ENCODE assay signal across 13 cellular contexts in genomic region chr5:139688712-139689413, GRCh38. TPM values are rescaled to one million over a fixed set of nuclear protein-coding genes. Genes with fewer than 3 reads are reported as not detected.
DNase-seq lines count a peak whose midpoint lies in the region; ATAC-seq and TF ChIP-seq lines count a peak whose summit lies in the region.
"Had no signal": no experiment of that assay in that cellular context is flagged by ENCODE, and none has a peak within 500 bp of the region (broad histone marks: within the 10 kb centered on the region; RNA-seq: fewer than 3 reads in every experiment).

No MANE protein-coding gene starts in this region.

- no peaks in the 10 kb centered on the region for H4K20me1 ChIP-seq in neural cell (ENCODE audit: insufficient read depth)

- POLR2A ChIA-PET in A673 (lab: Charles Lee; ENCODE audit: low non-redundant PET), result no interaction called here

- TF ChIP-seq CTCF in A673 (conservative IDR thresholded peaks at IDR 0.05; ENCODE audit: low read depth, low read length) (no peak), neural cell (IDR thresholded peaks at IDR 0.05; ENCODE audit: poor library complexity, severe bottlenecking) (no peak)

- H3K9me3 ChIP-seq in A673 (ENCODE audit: low read depth, low read length, poor library complexity, severe bottlenecking) (no peaks in the 10 kb centered on the region), HUES48 (ENCODE audit: control insufficient read depth, insufficient read depth, low read length) (no peaks in the 10 kb centered on the region), neural cell (ENCODE audit: low read length) (no peaks in the 10 kb centered on the region)
- H3K9me3 ChIP-seq: uterus had no signal

- H3K4me3 ChIP-seq in A673 (ENCODE audit: low read depth, low read length, poor library complexity, severe bottlenecking) (no peak overlapping the region), HUES48 (ENCODE audit: low read depth, low read length) (no peak overlapping the region), neural cell (ENCODE audit: low read length) (no peak overlapping the region)
- H3K4me3 ChIP-seq: uterus had no signal

- no peaks in the 10 kb centered on the region for H3F3A ChIP-seq in neural cell (ENCODE audit: insufficient read depth, low read length, poor library complexity, severe bottlenecking)

- DNase-seq in A673 (ENCODE audit: low spot score) (no peak), astrocyte of the hippocampus (ENCODE audit: low read depth, low spot score) (peak; percentile 39), NCI-H510A (lab: John Stamatoyannopoulos, UW) (no peak), mucosa of gallbladder (ENCODE audit: low spot score) (no peak), DMS 273 treated with DMSO at 0.1 percent for 48 hours (lab: John Stamatoyannopoulos, UW) (no peak)
- DNase-seq: activated CD8-positive, alpha-beta T cell treated with anti-CD3 and anti-CD28 coated beads for 36 hours; activated naive CD4-positive, alpha-beta T cell treated with Interleukin-2 at 50 U/mL for 16 hours; NCI-H2029 treated with DMSO at 0.1 percent for 48 hours; NK-92 treated with Interleukin-12 subunit alpha and Interleukin-12 subunit beta, amount 100 ng/mL, for 24 hours; uterus had no signal

- intact Hi-C loops in A673 (cut with micrococcal nuclease; ENCODE audit: unreplicated experiment), result no loop called here

- H3K4me2 ChIP-seq in neural cell (ENCODE audit: low read length), result no peak overlapping the region

- H3K9ac ChIP-seq in HUES48 (ENCODE audit: low read depth, low read length) (no peak overlapping the region), neural cell (ENCODE audit: low read length) (peak overlapping the region; percentile 36)

- H2AFZ ChIP-seq in neural cell (ENCODE audit: low read depth, low read length), result no peak overlapping the region

- H3K9me2 ChIP-seq in neural cell (ENCODE audit: insufficient read depth, low read length), result no peaks in the 10 kb centered on the region

- H3K27ac ChIP-seq in A673 (ENCODE audit: low read depth, low read length, poor library complexity, severe bottlenecking) (peak overlapping the region; percentile 52), HUES48 (ENCODE audit: low read depth, low read length) (peak overlapping the region; percentile 27), neural cell (ENCODE audit: low read length) (peak overlapping the region; percentile 39)
- H3K27ac ChIP-seq: uterus had no signal

- CTCF ChIA-PET in A673 (lab: Charles Lee), result interaction anchor here (1.3 to 1.6 kb wide), 2 partner anchors 22 to 77 kb away, joined by 6 to 8 read pairs; no protein-coding TSS in a partner anchor

- H3K4me1 ChIP-seq in A673 (ENCODE audit: insufficient read depth, low read length, poor library complexity, severe bottlenecking) (peaks cover 32% of the 10 kb centered on the region), HUES48 (ENCODE audit: control insufficient read depth, insufficient read depth, low read length) (peaks cover 57% of the 10 kb centered on the region)

- ATAC-seq in GM19035 (IDR thresholded peaks at IDR 0.05; ENCODE audit: unreplicated experiment), result no peak

- no peaks in the 10 kb centered on the region for H3K36me3 ChIP-seq in A673 (ENCODE audit: insufficient read depth, low read length, poor library complexity, severe bottlenecking)
- no peaks in the 10 kb centered on the region for H3K36me3 ChIP-seq in HUES48 (ENCODE audit: control insufficient read depth, insufficient read depth, low read length)
- no peaks in the 10 kb centered on the region for H3K36me3 ChIP-seq in neural cell (ENCODE audit: insufficient read depth, low read length)
- H3K36me3 ChIP-seq: uterus had no signal

- TF ChIP-seq EP300 in neural cell (conservative IDR thresholded peaks at IDR 0.05; ENCODE audit: poor library complexity, severe bottlenecking), result no peak

- no TSS peak for BruUV-seq in A673 (replicated peaks; lab: Mats Ljungman, UMichigan)

- TF ChIP-seq RAD21 in neural cell (conservative IDR thresholded peaks at IDR 0.05), result no peak

- H3K79me2 ChIP-seq in neural cell (replicated peaks; ENCODE audit: insufficient read depth, low read length), result no peaks in the 10 kb centered on the region

- H3K27me3 ChIP-seq in A673 (replicated peaks; ENCODE audit: insufficient read depth, low read depth, low read length, poor library complexity) (no peaks in the 10 kb centered on the region), HUES48 (ENCODE audit: control insufficient read depth, insufficient read depth, low read length) (peaks cover 5% of the 10 kb centered on the region; the same call in 1 of the 2 replicates), neural cell (ENCODE audit: insufficient read depth, low read depth, low read length) (no peaks in the 10 kb centered on the region)
- H3K27me3 ChIP-seq: uterus had no signal

TF ChIP-seq in neural cell, 6 proteins besides CTCF, POLR2A, EP300 and RAD21:
- TF ChIP-seq SMC3 (conservative IDR thresholded peaks at IDR 0.05; ENCODE audit: poor library complexity) (no peak), POLR2AphosphoS5 (IDR thresholded peaks at IDR 0.05) (no peak), EZH2 (IDR thresholded peaks at IDR 0.05; ENCODE audit: borderline replicate concordance, insufficient read depth, low read length, poor library complexity, severe bottlenecking) (no peak), MXI1 (conservative IDR thresholded peaks at IDR 0.05; ENCODE audit: poor library complexity, severe bottlenecking) (no peak), TAF1 (IDR thresholded peaks at IDR 0.05; ENCODE audit: low read depth) (no peak)
- TF ChIP-seq, protein P1, sequence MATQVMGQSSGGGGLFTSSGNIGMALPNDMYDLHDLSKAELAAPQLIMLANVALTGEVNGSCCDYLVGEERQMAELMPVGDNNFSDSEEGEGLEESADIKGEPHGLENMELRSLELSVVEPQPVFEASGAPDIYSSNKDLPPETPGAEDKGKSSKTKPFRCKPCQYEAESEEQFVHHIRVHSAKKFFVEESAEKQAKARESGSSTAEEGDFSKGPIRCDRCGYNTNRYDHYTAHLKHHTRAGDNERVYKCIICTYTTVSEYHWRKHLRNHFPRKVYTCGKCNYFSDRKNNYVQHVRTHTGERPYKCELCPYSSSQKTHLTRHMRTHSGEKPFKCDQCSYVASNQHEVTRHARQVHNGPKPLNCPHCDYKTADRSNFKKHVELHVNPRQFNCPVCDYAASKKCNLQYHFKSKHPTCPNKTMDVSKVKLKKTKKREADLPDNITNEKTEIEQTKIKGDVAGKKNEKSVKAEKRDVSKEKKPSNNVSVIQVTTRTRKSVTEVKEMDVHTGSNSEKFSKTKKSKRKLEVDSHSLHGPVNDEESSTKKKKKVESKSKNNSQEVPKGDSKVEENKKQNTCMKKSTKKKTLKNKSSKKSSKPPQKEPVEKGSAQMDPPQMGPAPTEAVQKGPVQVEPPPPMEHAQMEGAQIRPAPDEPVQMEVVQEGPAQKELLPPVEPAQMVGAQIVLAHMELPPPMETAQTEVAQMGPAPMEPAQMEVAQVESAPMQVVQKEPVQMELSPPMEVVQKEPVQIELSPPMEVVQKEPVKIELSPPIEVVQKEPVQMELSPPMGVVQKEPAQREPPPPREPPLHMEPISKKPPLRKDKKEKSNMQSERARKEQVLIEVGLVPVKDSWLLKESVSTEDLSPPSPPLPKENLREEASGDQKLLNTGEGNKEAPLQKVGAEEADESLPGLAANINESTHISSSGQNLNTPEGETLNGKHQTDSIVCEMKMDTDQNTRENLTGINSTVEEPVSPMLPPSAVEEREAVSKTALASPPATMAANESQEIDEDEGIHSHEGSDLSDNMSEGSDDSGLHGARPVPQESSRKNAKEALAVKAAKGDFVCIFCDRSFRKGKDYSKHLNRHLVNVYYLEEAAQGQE (IDR thresholded peaks at IDR 0.05; ENCODE audit: borderline replicate concordance), result no peak
TF ChIP-seq in neural cell: peak in this region for 0.

RNA-seq across cellular contexts. Expression of gene CXXC5, which starts 40.7 kb away (rescaled TPM):
- total RNA-seq in A673 (2021) (56.4 and 57.2 TPM in 2 replicates), mucosa of gallbladder (71.7 TPM)
- 24.4 and 38.0 TPM in 2 replicates for polyA plus RNA-seq in neural cell
- 37.0 and 40.1 TPM in 2 replicates for polyA minus RNA-seq in neural cell
